8 cellular contexts compared by ENCODE assay signal in genomic region chr6:30719791-30720737, GRCh38. TPM values are rescaled to one million over a fixed set of nuclear protein-coding genes. Genes with fewer than 3 reads are reported as not detected.
DNase-seq lines count a peak whose midpoint lies in the region.

Gene TUBB (plus strand): TSS chr6:30720352. CDS start chr6:30720507, 155 bp downstream.

- intact Hi-C loops in activated naive CD4-positive, alpha-beta T cell treated with anti-CD3 and anti-CD28 coated beads for 36 hours (cut with micrococcal nuclease): loop anchor here (2.0 to 5.0 kb wide), 4 partner anchors 15 to 508 kb away; partner anchors contain the start of genes ABCF1 and TRIM26

- peak within 1 kb of the TSS; percentile 99 for H3K9ac ChIP-seq in SK-N-MC (ENCODE audit: insufficient read length)

- in situ Hi-C loops in HAP-1 (cut with MboI; ENCODE audit: low sequenced_read_pairs): loop anchor here (5.0 kb wide), 1 partner anchor 103 kb away; the partner anchor contains the start of genes MRPS18B and PPP1R10

- peaks cover 57% of the 10 kb centered on the region for H3K4me1 Mint-ChIP-seq in activated naive CD4-positive, alpha-beta T cell treated with anti-CD3 and anti-CD28 coated beads for 36 hours (ENCODE audit: low read depth)

- H3K27ac ChIP-seq in SK-N-MC: peak within 1 kb of the TSS; percentile 98

- H3K4me3 ChIP-seq in HAP-1 (peak within 1 kb of the TSS; percentile 69), SK-N-MC (peak within 1 kb of the TSS; percentile 85), neuron (ENCODE audit: low read length) (peak within 1 kb of the TSS; percentile 87)

- H3K27ac Mint-ChIP-seq in activated naive CD4-positive, alpha-beta T cell treated with anti-CD3 and anti-CD28 coated beads for 36 hours: peak within 1 kb of the TSS; percentile 97

- no peak within 1 kb of the TSS for H2AFZ ChIP-seq in neuron (ENCODE audit: low read depth, low read length)

- DNase-seq in ELR (ENCODE audit: low read depth) (peak; percentile 99), HAP-1 (ENCODE audit: low spot score in 2 of 2) (peak; percentile 98), NCI-H1048 (lab: John Stamatoyannopoulos, UW) (peak; percentile 87), SK-N-MC (ENCODE audit: low read depth, low spot score) (no peak), foreskin melanocyte (peak; percentile 97), stromal cell of bone marrow (ENCODE audit: low read depth) (peak; percentile 98)
- peak; percentile 97 for DNase-seq in activated naive CD4-positive, alpha-beta T cell treated with anti-CD3 and anti-CD28 coated beads for 36 hours

- peak within 1 kb of the TSS; percentile 98 for H3K4me3 Mint-ChIP-seq in activated naive CD4-positive, alpha-beta T cell treated with anti-CD3 and anti-CD28 coated beads for 36 hours

- H3K36me3 ChIP-seq in HAP-1 (replicated peaks) (peaks cover 48% of the 10 kb centered on the region), SK-N-MC (ENCODE audit: insufficient read depth, low read length) (peaks cover 48% of the 10 kb centered on the region), neuron (ENCODE audit: insufficient read depth, low read length) (peaks cover 37% of the 10 kb centered on the region)

- H3K27me3 ChIP-seq in HAP-1 (ENCODE audit: low read depth): no peaks in the 10 kb centered on the region
- no peaks in the 10 kb centered on the region for H3K27me3 ChIP-seq in neuron (ENCODE audit: insufficient read depth, low read length)

- H3K27me3 Mint-ChIP-seq in activated naive CD4-positive, alpha-beta T cell treated with anti-CD3 and anti-CD28 coated beads for 36 hours (ENCODE audit: low read depth): no peaks in the 10 kb centered on the region

- CTCF ChIA-PET in activated naive CD4-positive, alpha-beta T cell treated with anti-CD3 and anti-CD28 coated beads for 36 hours (lab: Charles Lee): interaction anchor here (1.2 to 19.6 kb wide), 3 partner anchors 22 to 102 kb away, joined by 4 to 346 read pairs (median 5); partner anchors contain the start of genes DHX16, FLOT1 and MRPS18B

- no peaks in the 10 kb centered on the region for H3K9me3 Mint-ChIP-seq in activated naive CD4-positive, alpha-beta T cell treated with anti-CD3 and anti-CD28 coated beads for 36 hours

- H3K4me1 ChIP-seq in HAP-1: peaks cover 36% of the 10 kb centered on the region
- peaks cover 27% of the 10 kb centered on the region for H3K4me1 ChIP-seq in neuron (ENCODE audit: insufficient read depth, low read length)

- no peaks in the 10 kb centered on the region for H3K9me3 ChIP-seq in HAP-1
- H3K9me3 ChIP-seq in SK-N-MC (ENCODE audit: low read depth, low read length): no peaks in the 10 kb centered on the region
- no peaks in the 10 kb centered on the region for H3K9me3 ChIP-seq in neuron (ENCODE audit: low read length)

- peaks cover 67% of the 10 kb centered on the region for H3K36me3 Mint-ChIP-seq in activated naive CD4-positive, alpha-beta T cell treated with anti-CD3 and anti-CD28 coated beads for 36 hours (ENCODE audit: low read depth)

RNA-seq across cellular contexts. Expression of gene TUBB, which starts in this region (rescaled TPM):
- total RNA-seq in activated naive CD4-positive, alpha-beta T cell treated with anti-CD3 and anti-CD28 coated beads for 36 hours: 1,000 to 10,000 TPM; 1,781 to 1,838 TPM
